13 cellular contexts compared by ENCODE assay signal in the genomic region with DNA sequence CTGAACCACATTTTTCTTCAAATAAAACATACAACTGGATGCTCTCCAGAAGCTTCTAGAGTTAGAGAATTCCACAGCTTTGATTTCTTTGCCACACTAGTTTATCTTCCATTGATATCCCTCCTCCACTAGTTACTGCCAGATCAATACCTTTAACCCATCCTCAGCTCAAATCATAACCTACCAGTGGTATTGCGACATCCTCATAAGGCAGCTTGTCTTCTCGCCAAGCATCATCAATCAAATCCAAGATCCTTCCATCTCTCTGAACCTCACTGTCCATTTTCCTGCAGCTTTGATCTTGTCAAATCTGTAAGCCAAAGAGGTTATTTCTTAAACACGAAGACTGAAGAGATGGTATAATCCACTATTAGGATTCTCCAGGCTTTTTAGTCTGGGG. TPM values are rescaled to one million over a fixed set of nuclear protein-coding genes. Genes with fewer than 3 reads are reported as not detected.
DNase-seq lines count a peak whose midpoint lies in the region; ATAC-seq and TF ChIP-seq lines count a peak whose summit lies in the region.
"Had no signal": no experiment of that assay in that cellular context is flagged by ENCODE, and none has a peak within 500 bp of the region (broad histone marks: within the 10 kb centered on the region; RNA-seq: fewer than 3 reads in every experiment).

No MANE protein-coding gene starts in this region.

- intact Hi-C loops in A673 (cut with micrococcal nuclease; ENCODE audit: unreplicated experiment) = no loop called here

- no peak overlapping the region for H4K91ac ChIP-seq in neuronal stem cell (ENCODE audit: low read depth, low read length, poor library complexity)

- peaks cover 76% of the 10 kb centered on the region for H3K36me3 Mint-ChIP-seq in activated T-cell treated with anti-CD3 and anti-CD28 coated beads, Interleukin-2, amount 50 U/mL, for 24 hours (ENCODE audit: low read depth)
- peaks cover 16 to 28% of the 10 kb centered on the region in 2 donors for H3K36me3 Mint-ChIP-seq in activated T-cell treated with anti-CD3 and anti-CD28 coated beads, Interleukin-2, amount 50 U/mL, for 72 hours (ENCODE audit: insufficient read depth in 2 of 2)

- no peak for TF ChIP-seq EP300 in gastroesophageal sphincter (IDR thresholded peaks at IDR 0.05)

- no peaks in the 10 kb centered on the region for H3K27me3 Mint-ChIP-seq in activated T-cell treated with anti-CD3 and anti-CD28 coated beads, Interleukin-2, amount 50 U/mL, for 24 hours
- H3K27me3 Mint-ChIP-seq in activated T-cell treated with anti-CD3 and anti-CD28 coated beads, Interleukin-2, amount 50 U/mL, for 72 hours (ENCODE audit: low read depth) = no peaks in the 10 kb centered on the region
- H3K27me3 Mint-ChIP-seq: naive thymus-derived CD8-positive, alpha-beta T cell had no signal

- H2BK12ac ChIP-seq in neuronal stem cell (ENCODE audit: low read length) = no peak overlapping the region

- no peak overlapping the region for H3K4me2 ChIP-seq in neuronal stem cell (ENCODE audit: insufficient read depth, low read length, poor library complexity, severe bottlenecking)

- H2AK5ac ChIP-seq in neuronal stem cell (ENCODE audit: low read depth, low read length) = no peak overlapping the region

- DNase-seq in activated T-cell treated with anti-CD3 and anti-CD28 coated beads, Interleukin-2, amount 50 U/mL, for 24 hours = no peak
- no peak for DNase-seq in activated T-cell treated with anti-CD3 and anti-CD28 coated beads, Interleukin-2, amount 50 U/mL, for 72 hours
- DNase-seq in adipocyte (ENCODE audit: low read depth) (no peak), neuronal stem cell (ENCODE audit: low spot score) (no peak), KG1 (lab: John Stamatoyannopoulos, UW) (no peak), A673 (ENCODE audit: low spot score) (no peak)
- DNase-seq: DMS153; head of caudate nucleus; naive thymus-derived CD8-positive, alpha-beta T cell; NCI-H1048; NCI-H345 had no signal

- no peak overlapping the region for H2BK120ac ChIP-seq in neuronal stem cell (ENCODE audit: low read depth, low read length)

- no peaks in the 10 kb centered on the region for H3K9me3 ChIP-seq in adipocyte (ENCODE audit: control insufficient read depth, low read length)
- H3K9me3 ChIP-seq in gastroesophageal sphincter = no peaks in the 10 kb centered on the region
- no peaks in the 10 kb centered on the region for H3K9me3 ChIP-seq in subcutaneous abdominal adipose tissue (ENCODE audit: control insufficient read depth in 5 of 5, low read length in 5 of 5)
- no peaks in the 10 kb centered on the region for H3K9me3 ChIP-seq in neuronal stem cell (replicated peaks in 1 of 2; ENCODE audit: control insufficient read depth in 2 of 2, insufficient read depth in 1 of 2, low read depth in 1 of 2, low read length in 2 of 2)
- no peaks in the 10 kb centered on the region for H3K9me3 ChIP-seq in A673 (ENCODE audit: low read depth, low read length, poor library complexity, severe bottlenecking)

- no peak overlapping the region for H2AFZ ChIP-seq in neuronal stem cell (ENCODE audit: low read length)

- no peaks in the 10 kb centered on the region for H3K79me1 ChIP-seq in neuronal stem cell (ENCODE audit: low read depth, low read length)

- H3K27me3 ChIP-seq in adipocyte (replicated peaks; ENCODE audit: control insufficient read depth, insufficient read depth, low read length) (no peaks in the 10 kb centered on the region), gastroesophageal sphincter (no peaks in the 10 kb centered on the region), subcutaneous abdominal adipose tissue (ENCODE audit: control insufficient read depth in 5 of 5, insufficient read depth in 4 of 5, low read length in 5 of 5) (no peaks in the 10 kb centered on the region), neuronal stem cell (ENCODE audit: control insufficient read depth in 3 of 3, insufficient read depth in 3 of 3, low read depth in 1 of 3, low read length in 3 of 3) (no peaks in the 10 kb centered on the region), A673 (replicated peaks; ENCODE audit: insufficient read depth, low read depth, low read length, poor library complexity) (no peaks in the 10 kb centered on the region)

- TF ChIP-seq CTCF in gastroesophageal sphincter (IDR thresholded peaks at IDR 0.05) (no peak), A673 (conservative IDR thresholded peaks at IDR 0.05; ENCODE audit: low read depth, low read length) (no peak)

- H3K27ac Mint-ChIP-seq in activated T-cell treated with anti-CD3 and anti-CD28 coated beads, Interleukin-2, amount 50 U/mL, for 24 hours = peak overlapping the region; percentile 69
- H3K27ac Mint-ChIP-seq in activated T-cell treated with anti-CD3 and anti-CD28 coated beads, Interleukin-2, amount 50 U/mL, for 72 hours = no peak overlapping the region

- H2BK5ac ChIP-seq in neuronal stem cell (ENCODE audit: low read length) = no peak overlapping the region

- peaks cover 42% of the 10 kb centered on the region for H3K4me1 Mint-ChIP-seq in activated T-cell treated with anti-CD3 and anti-CD28 coated beads, Interleukin-2, amount 50 U/mL, for 24 hours (ENCODE audit: low read depth)
- peaks cover 48% of the 10 kb centered on the region for H3K4me1 Mint-ChIP-seq in activated T-cell treated with anti-CD3 and anti-CD28 coated beads, Interleukin-2, amount 50 U/mL, for 72 hours (ENCODE audit: low read depth)

- H3K23ac ChIP-seq in neuronal stem cell (ENCODE audit: low read depth, low read length, poor library complexity) = no peak overlapping the region

- BruUV-seq in A673 (replicated peaks; lab: Mats Ljungman, UMichigan) = no TSS peak

- H3K4me1 ChIP-seq in adipocyte (ENCODE audit: control insufficient read depth, insufficient read depth, low read length) = peaks cover 52% of the 10 kb centered on the region
- peaks cover 0 to 37% (median 9%) of the 10 kb centered on the region in 3 donors for H3K4me1 ChIP-seq in gastroesophageal sphincter
- H3K4me1 ChIP-seq in subcutaneous abdominal adipose tissue (ENCODE audit: control insufficient read depth in 5 of 5, insufficient read depth in 5 of 5, low read length in 5 of 5) = peaks cover 3 to 43% (median 32%) of the 10 kb centered on the region in 5 donors
- peaks cover 4 to 15% of the 10 kb centered on the region in 2 donors for H3K4me1 ChIP-seq in neuronal stem cell (ENCODE audit: control insufficient read depth in 2 of 2, insufficient read depth in 1 of 2, low read depth in 1 of 2, low read length in 2 of 2)
- peaks cover 14% of the 10 kb centered on the region for H3K4me1 ChIP-seq in A673 (ENCODE audit: insufficient read depth, low read length, poor library complexity, severe bottlenecking)

- POLR2A ChIA-PET in A673 (lab: Charles Lee; ENCODE audit: low non-redundant PET) = no interaction called here

- peaks cover 48% of the 10 kb centered on the region for H3K36me3 ChIP-seq in adipocyte (ENCODE audit: control insufficient read depth, insufficient read depth, low read length, severe bottlenecking)
- H3K36me3 ChIP-seq in gastroesophageal sphincter = peaks cover 4 to 49% of the 10 kb centered on the region in 2 donors
- H3K36me3 ChIP-seq in subcutaneous abdominal adipose tissue (ENCODE audit: control insufficient read depth in 5 of 5, insufficient read depth in 5 of 5, low read length in 5 of 5) = peaks cover 27 to 44% (median 30%) of the 10 kb centered on the region in 5 donors
- peaks cover 20 to 59% of the 10 kb centered on the region in 2 donors for H3K36me3 ChIP-seq in neuronal stem cell (replicated peaks in 1 of 2; ENCODE audit: control insufficient read depth in 2 of 2, insufficient read depth in 2 of 2, low read length in 2 of 2)
- peaks cover 47% of the 10 kb centered on the region for H3K36me3 ChIP-seq in A673 (ENCODE audit: insufficient read depth, low read length, poor library complexity, severe bottlenecking)

- H3K9ac ChIP-seq in adipocyte (ENCODE audit: low read length) (peak overlapping the region; percentile 35), subcutaneous abdominal adipose tissue (ENCODE audit: low read length in 5 of 5) (no peak overlapping the region), neuronal stem cell (ENCODE audit: low read depth, low read length, poor library complexity) (no peak overlapping the region)

- H3K4me3 ChIP-seq in adipocyte (ENCODE audit: low read length) = peak overlapping the region; percentile 99
- no peak overlapping the region for H3K4me3 ChIP-seq in gastroesophageal sphincter
- H3K4me3 ChIP-seq in subcutaneous abdominal adipose tissue (ENCODE audit: low read depth in 1 of 5, low read length in 5 of 5) = no peak overlapping the region
- no peak overlapping the region for H3K4me3 ChIP-seq in neuronal stem cell (ENCODE audit: low read length in 2 of 2)
- no peak overlapping the region for H3K4me3 ChIP-seq in A673 (ENCODE audit: low read depth, low read length, poor library complexity, severe bottlenecking)

- H3K4ac ChIP-seq in neuronal stem cell (ENCODE audit: low read length) = no peak overlapping the region

- no peak overlapping the region for H3K4me3 Mint-ChIP-seq in activated T-cell treated with anti-CD3 and anti-CD28 coated beads, Interleukin-2, amount 50 U/mL, for 24 hours
- H3K4me3 Mint-ChIP-seq in activated T-cell treated with anti-CD3 and anti-CD28 coated beads, Interleukin-2, amount 50 U/mL, for 72 hours = peak overlapping the region in 1 of 2 donors; percentile 18

- H4K8ac ChIP-seq in neuronal stem cell (ENCODE audit: low read depth, low read length) = no peak overlapping the region

- H3K9me3 Mint-ChIP-seq in activated T-cell treated with anti-CD3 and anti-CD28 coated beads, Interleukin-2, amount 50 U/mL, for 24 hours = no peaks in the 10 kb centered on the region
- no peaks in the 10 kb centered on the region for H3K9me3 Mint-ChIP-seq in activated T-cell treated with anti-CD3 and anti-CD28 coated beads, Interleukin-2, amount 50 U/mL, for 72 hours
- H3K9me3 Mint-ChIP-seq: naive thymus-derived CD8-positive, alpha-beta T cell had no signal

- H3K14ac ChIP-seq in neuronal stem cell (ENCODE audit: low read length) = no peak overlapping the region

- TF ChIP-seq POLR2A in gastroesophageal sphincter (IDR thresholded peaks at IDR 0.05) = no peak

- CTCF ChIA-PET in A673 (lab: Charles Lee) = interaction anchor here (0.5 to 0.9 kb wide), 2 partner anchors 9 to 811 kb away, joined by 3 to 4 read pairs; no protein-coding TSS in a partner anchor

- no peak overlapping the region for H3K18ac ChIP-seq in neuronal stem cell (ENCODE audit: low read length)

- ATAC-seq in activated T-cell treated with anti-CD3 and anti-CD28 coated beads, Interleukin-2, amount 50 U/mL, for 72 hours (replicated peaks in 1 of 2) = no peak
- no peak for ATAC-seq in gastroesophageal sphincter
- ATAC-seq: naive thymus-derived CD8-positive, alpha-beta T cell had no signal

- peak overlapping the region; percentile 26 to 92 (median 41) for H3K27ac ChIP-seq in gastroesophageal sphincter
- H3K27ac ChIP-seq in subcutaneous abdominal adipose tissue (ENCODE audit: low read depth, low read length) = peak overlapping the region; percentile 49
- no peak overlapping the region for H3K27ac ChIP-seq in neuronal stem cell (replicated peaks; ENCODE audit: low read length)
- H3K27ac ChIP-seq in A673 (ENCODE audit: low read depth, low read length, poor library complexity, severe bottlenecking) = no peak overlapping the region

- 88 to 95% methylated on average over 3 of the region's 3 CpGs for WGBS in gastroesophageal sphincter (ENCODE audit: low coverage in 1 of 2), 2 donors
- no CpG with 5 or more reads among the region's 3 CpGs for WGBS in neuronal stem cell (ENCODE audit: extremely low coverage in 2 of 2, insufficient read length in 2 of 2, insufficient replicate concordance in 1 of 2), 2 donors

- no peak overlapping the region for H2BK15ac ChIP-seq in neuronal stem cell (ENCODE audit: low read length)

RNA-seq across cellular contexts. Expression of a gene that starts 3.2 kb away (rescaled TPM):
- total RNA-seq in activated T-cell treated with anti-CD3 and anti-CD28 coated beads, Interleukin-2, amount 50 U/mL, for 72 hours = 10 to 100 TPM; 40.0 to 47.6 TPM
- total RNA-seq in gastroesophageal sphincter (10 to 100 TPM; 56.4 to 84.7 (median 66.5) TPM), A673 (2021) (60.2 and 69.7 TPM in 2 replicates)
- polyA plus RNA-seq in neuronal stem cell (2013, experiment 1 of 2) = 68.7 TPM
- polyA plus RNA-seq in neuronal stem cell (2013, experiment 2 of 2) = 68.7 TPM

RNA-seq across cellular contexts. Expression of a gene that starts 3.2 kb away (rescaled TPM):
- 10 to 100 TPM; 25.1 to 33.6 TPM for total RNA-seq in activated T-cell treated with anti-CD3 and anti-CD28 coated beads, Interleukin-2, amount 50 U/mL, for 72 hours
- total RNA-seq in gastroesophageal sphincter (10 to 100 TPM; 17.9 to 30.1 (median 25.9) TPM), A673 (2021) (29.2 and 31.8 TPM in 2 replicates)
- 30.4 TPM for polyA plus RNA-seq in neuronal stem cell (2013, experiment 1 of 2)
- polyA plus RNA-seq in neuronal stem cell (2013, experiment 2 of 2) = 28.7 TPM

Comparison
In these comparisons a context has a peak if more than half of its experiments do, and no peak if none do; other contexts are left out.
1. H3K27ac ChIP-seq: peak in gastroesophageal sphincter (4 of 4) and subcutaneous abdominal adipose tissue (single experiment); none in neuronal stem cell (single experiment) and A673 (single experiment).